In genomic region chr6:24640166-24640565, GRCh38 we compare ENCODE assay signal across 34 cellular contexts. TPM values are rescaled to one million over a fixed set of nuclear protein-coding genes. Genes with fewer than 3 reads are reported as not detected.
"Had no signal": no experiment of that assay in that cellular context is flagged by ENCODE, and none has a peak within 500 bp of the region (broad histone marks: within the 10 kb centered on the region; RNA-seq: fewer than 3 reads in every experiment).

No MANE protein-coding gene starts in this region.

- DNase-seq: activated B cell treated with CpG ODN at 0.5 μM for 24 hours; activated CD4-positive, alpha-beta memory T cell treated with anti-CD3 and anti-CD28 coated beads for 36 hours; activated CD4-positive, alpha-beta T cell treated with anti-CD3 and anti-CD28 coated beads for 48 hours; activated CD4-positive, alpha-beta T cell treated with anti-CD3 and anti-CD28 coated beads, Interleukin-2, amount 50 U/mL, for 1 hour; activated CD4-positive, alpha-beta T cell treated with anti-CD3 and anti-CD28 coated beads, Interleukin-2, amount 50 U/mL, for 4 hours; activated CD4-positive, CD25-positive, alpha-beta regulatory T cell treated with anti-CD3 and anti-CD28 coated beads, Interleukin-2, amount 50 U/mL, for 72 hours; activated CD8-positive, alpha-beta memory T cell treated with anti-CD3 and anti-CD28 coated beads, Interleukin-2, amount 50 U/mL, for 4 hours; activated CD8-positive, alpha-beta T cell treated with anti-CD3 and anti-CD28 coated beads for 36 hours; activated effector memory CD4-positive, alpha-beta T cell treated with Interleukin-2 at 50 U/mL for 16 hours; activated gamma-delta T cell; activated naive CD4-positive, alpha-beta T cell treated with anti-CD3 and anti-CD28 coated beads, Interleukin-2, amount 10 ng/mL, durations not matched to agents 7 days and 5 days; activated naive CD4-positive, alpha-beta T cell treated with Interleukin-2 at 50 U/mL for 16 hours; activated naive CD8-positive, alpha-beta T cell treated with anti-CD3 and anti-CD28 coated beads, Interleukin-2, amount 10 ng/mL, durations not matched to agents 7 days and 5 days; activated naive CD8-positive, alpha-beta T cell treated with anti-CD3 and anti-CD28 coated beads, Interleukin-2, amount 50 U/mL, for 24 hours; activated T-cell treated with anti-CD3 and anti-CD28 coated beads for 4 hours; activated T-cell treated with anti-CD3 and anti-CD28 coated beads, Interleukin-2, amount 50 U/mL, for 24 hours; activated T-cell treated with anti-CD3 and anti-CD28 coated beads, Interleukin-2, amount 50 U/mL, for 48 hours; amygdala; anterior cingulate cortex; caudate nucleus; SW 1271; T-helper 1 cell; T-helper 2 cell; T-helper 9 cell had no signal

- H3K4me3 ChIP-seq: ascending aorta, cardiac muscle cell had no signal

- ATAC-seq: activated CD8-positive, alpha-beta T cell treated with anti-CD3 and anti-CD28 coated beads for 36 hours; activated naive CD8-positive, alpha-beta T cell treated with anti-CD3 and anti-CD28 coated beads, Interleukin-2, amount 50 U/mL, for 24 hours had no signal

- H3K27me3 ChIP-seq: ascending aorta had no signal

- H3K9me3 ChIP-seq: ascending aorta had no signal

- H3K27ac Mint-ChIP-seq: activated B cell treated with CpG ODN at 0.5 μM for 24 hours; activated CD4-positive, alpha-beta memory T cell treated with anti-CD3 and anti-CD28 coated beads for 36 hours; activated CD8-positive, alpha-beta T cell treated with anti-CD3 and anti-CD28 coated beads for 36 hours; activated naive CD4-positive, alpha-beta T cell treated with anti-CD3 and anti-CD28 coated beads, Interleukin-2, amount 10 ng/mL, durations not matched to agents 7 days and 5 days; activated naive CD4-positive, alpha-beta T cell treated with anti-CD3 and anti-CD28 coated beads, Interleukin-2, amount 50 U/mL, for 24 hours; activated naive CD8-positive, alpha-beta T cell; activated naive CD8-positive, alpha-beta T cell treated with anti-CD3 and anti-CD28 coated beads, Interleukin-2, amount 10 ng/mL, durations not matched to agents 7 days and 5 days; activated naive CD8-positive, alpha-beta T cell treated with anti-CD3 and anti-CD28 coated beads, Interleukin-2, amount 50 U/mL, for 24 hours; activated T-cell treated with anti-CD3 and anti-CD28 coated beads, Interleukin-2, amount 50 U/mL, for 24 hours; activated T-helper 2 cell treated with anti-CD3 and anti-CD28 coated beads, Interferon-gamma antibody, Interleukin-2, Interleukin-4, amounts not matched to agents 10 μg/mL and 5 μg/mL and 100 μg/mL, durations not matched to agents 14 hours and 24 hours and 36 hours; brain; T-helper 1 cell treated with Interleukin-12 subunit alpha and Interleukin-12 subunit beta and Interleukin-4 antibody, amounts not matched to agents 30 μg/mL and 1 μg/mL, for 36 hours; T-helper 2 cell treated with Interferon-gamma antibody and Interleukin-4, amounts not matched to agents 5 μg/mL and 100 μg/mL, for 36 hours had no signal

- H3K4me1 ChIP-seq: ascending aorta had no signal

- H3K9me3 Mint-ChIP-seq: activated CD4-positive, alpha-beta memory T cell treated with anti-CD3 and anti-CD28 coated beads for 36 hours; activated CD8-positive, alpha-beta T cell treated with anti-CD3 and anti-CD28 coated beads for 36 hours; activated naive CD4-positive, alpha-beta T cell treated with anti-CD3 and anti-CD28 coated beads, Interleukin-2, amount 10 ng/mL, durations not matched to agents 7 days and 5 days; activated naive CD4-positive, alpha-beta T cell treated with anti-CD3 and anti-CD28 coated beads, Interleukin-2, amount 50 U/mL, for 24 hours; activated T-cell treated with anti-CD3 and anti-CD28 coated beads, Interleukin-2, amount 50 U/mL, for 24 hours; central memory CD8-positive, alpha-beta T cell had no signal

- H3K36me3 ChIP-seq: ascending aorta, cardiac muscle cell had no signal

- H3K36me3 Mint-ChIP-seq: activated CD4-positive, alpha-beta memory T cell treated with anti-CD3 and anti-CD28 coated beads for 36 hours; activated naive CD4-positive, alpha-beta T cell treated with anti-CD3 and anti-CD28 coated beads, Interleukin-2, amount 10 ng/mL, durations not matched to agents 7 days and 5 days; activated naive CD8-positive, alpha-beta T cell treated with anti-CD3 and anti-CD28 coated beads, Interleukin-2, amount 10 ng/mL, durations not matched to agents 7 days and 5 days had no signal

- H3K4me3 Mint-ChIP-seq: activated B cell treated with CpG ODN at 0.5 μM for 24 hours; activated CD4-positive, alpha-beta memory T cell treated with anti-CD3 and anti-CD28 coated beads for 36 hours; activated CD8-positive, alpha-beta T cell treated with anti-CD3 and anti-CD28 coated beads for 36 hours; activated naive CD4-positive, alpha-beta T cell treated with anti-CD3 and anti-CD28 coated beads, Interleukin-2, amount 10 ng/mL, durations not matched to agents 7 days and 5 days; activated naive CD4-positive, alpha-beta T cell treated with anti-CD3 and anti-CD28 coated beads, Interleukin-2, amount 50 U/mL, for 24 hours; activated naive CD8-positive, alpha-beta T cell; activated naive CD8-positive, alpha-beta T cell treated with anti-CD3 and anti-CD28 coated beads, Interleukin-2, amount 10 ng/mL, durations not matched to agents 7 days and 5 days; activated naive CD8-positive, alpha-beta T cell treated with anti-CD3 and anti-CD28 coated beads, Interleukin-2, amount 50 U/mL, for 24 hours; activated T-cell treated with anti-CD3 and anti-CD28 coated beads, Interleukin-2, amount 50 U/mL, for 24 hours; brain; central memory CD8-positive, alpha-beta T cell; T-helper 1 cell treated with Interleukin-12 subunit alpha and Interleukin-12 subunit beta and Interleukin-4 antibody, amounts not matched to agents 30 μg/mL and 1 μg/mL, for 36 hours; T-helper 2 cell treated with Interferon-gamma antibody and Interleukin-4, amounts not matched to agents 5 μg/mL and 100 μg/mL, for 36 hours had no signal

- H3K27ac ChIP-seq: ascending aorta, cardiac muscle cell, VCaP had no signal

RNA-seq across cellular contexts. Expression of gene KIAA0319, which starts 5.8 kb away (rescaled TPM):
- total RNA-seq: activated T-helper 2 cell treated with anti-CD3 and anti-CD28 coated beads, Interferon-gamma antibody, Interleukin-2, Interleukin-4, amounts not matched to agents 10 μg/mL and 5 μg/mL and 100 μg/mL, durations not matched to agents 14 hours and 24 hours and 36 hours; ascending aorta had no signal
